1 cellular context compared by ENCODE assay signal in genomic region chr19:6589711-6590457, GRCh38.
TF ChIP-seq lines count a peak whose summit lies in the region.

No MANE protein-coding gene starts in this region.

TF ChIP-seq in IMR-90, 13 proteins besides CTCF, POLR2A, EP300 and RAD21 (continued from another document):
- TF ChIP-seq, protein P1, sequence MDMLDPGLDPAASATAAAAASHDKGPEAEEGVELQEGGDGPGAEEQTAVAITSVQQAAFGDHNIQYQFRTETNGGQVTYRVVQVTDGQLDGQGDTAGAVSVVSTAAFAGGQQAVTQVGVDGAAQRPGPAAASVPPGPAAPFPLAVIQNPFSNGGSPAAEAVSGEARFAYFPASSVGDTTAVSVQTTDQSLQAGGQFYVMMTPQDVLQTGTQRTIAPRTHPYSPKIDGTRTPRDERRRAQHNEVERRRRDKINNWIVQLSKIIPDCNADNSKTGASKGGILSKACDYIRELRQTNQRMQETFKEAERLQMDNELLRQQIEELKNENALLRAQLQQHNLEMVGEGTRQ (IDR thresholded peaks at IDR 0.05; ENCODE audit: low read depth, low read length): no peak
- TF ChIP-seq MAFK (IDR thresholded peaks at IDR 0.05; ENCODE audit: low read depth, low read length) (no peak), CEBPB (IDR thresholded peaks at IDR 0.05; ENCODE audit: low read depth, low read length) (no peak)
